Comparison of ENCODE assay signal across 11 cellular contexts in genomic region chr2:119231975-119232665, GRCh38. TPM values are rescaled to one million over a fixed set of nuclear protein-coding genes. Genes with fewer than 3 reads are reported as not detected.
DNase-seq lines count a peak whose midpoint lies in the region; ATAC-seq, FAIRE-seq and TF ChIP-seq lines count a peak whose summit lies in the region.
"Had no signal": no experiment of that assay in that cellular context is flagged by ENCODE, and none has a peak within 500 bp of the region (broad histone marks: within the 10 kb centered on the region; RNA-seq: fewer than 3 reads in every experiment).

No MANE protein-coding gene starts in this region.

- H2AFZ ChIP-seq in astrocyte (ENCODE audit: low read depth, low read length) (no peak overlapping the region), Karpas-422 (ENCODE audit: low read length) (no peak overlapping the region)

- no peaks in the 10 kb centered on the region for H3K27me3 ChIP-seq in astrocyte (ENCODE audit: insufficient read depth, low read length)
- H3K27me3 ChIP-seq in Karpas-422 (ENCODE audit: low read length): no peaks in the 10 kb centered on the region
- H3K27me3 ChIP-seq in right cardiac atrium (ENCODE audit: control insufficient read depth, insufficient read depth): no peaks in the 10 kb centered on the region
- H3K27me3 ChIP-seq: BLaER1, gastroesophageal sphincter had no signal

- no peaks in the 10 kb centered on the region for H3K36me3 ChIP-seq in astrocyte (ENCODE audit: insufficient read depth, low read length)
- no peaks in the 10 kb centered on the region for H3K36me3 ChIP-seq in Karpas-422 (ENCODE audit: insufficient read depth, low read length)
- H3K36me3 ChIP-seq: BLaER1, gastroesophageal sphincter had no signal

- intact Hi-C loops in right cardiac atrium (cut with DNase I): no loop called here

- H3K9me2 ChIP-seq in Karpas-422 (replicated peaks; ENCODE audit: insufficient read depth, low read length): no peaks in the 10 kb centered on the region

- H3K4me3 ChIP-seq in astrocyte (ENCODE audit: insufficient read depth, low read depth, low read length) (peak overlapping the region; percentile 30), Karpas-422 (ENCODE audit: low read length) (no peak overlapping the region), right cardiac atrium (ENCODE audit: low read length) (no peak overlapping the region)
- H3K4me3 ChIP-seq: BLaER1, gastroesophageal sphincter had no signal

- H3K27ac Mint-ChIP-seq in activated T-cell treated with anti-CD3 and anti-CD28 coated beads, Interleukin-2, amount 50 U/mL, for 72 hours: no peak overlapping the region
- H3K27ac Mint-ChIP-seq in astrocyte (ENCODE audit: unreplicated experiment): peak overlapping the region; percentile 69
- H3K27ac Mint-ChIP-seq in stimulated activated naive CD8-positive, alpha-beta T cell treated with anti-CD3 and anti-CD28 coated beads, Interleukin-15, Interleukin-2, amounts not matched to agents 100 ng/mL and 50 ng/mL, for 24 hours: peak overlapping the region; percentile 33
- H3K27ac Mint-ChIP-seq: activated T-helper 17 cell treated with anti-CD3 and anti-CD28 coated beads, Interleukin-2, amount 50 U/mL, for 72 hours had no signal

- TF ChIP-seq CTCF in astrocyte (IDR thresholded peaks at IDR 0.05; ENCODE audit: insufficient read depth, low read depth, low read length): no peak

- DNase-seq in activated T-cell treated with anti-CD3 and anti-CD28 coated beads, Interleukin-2, amount 50 U/mL, for 72 hours: peak in 1 of 2 donors; percentile 29
- no peak for DNase-seq in activated T-cell treated with anti-CD3 and anti-CD28 coated beads for 4 hours
- DNase-seq in astrocyte (ENCODE audit: low read depth): peak; percentile 56
- DNase-seq in NCI-H748 (lab: John Stamatoyannopoulos, UW; ENCODE audit: unreplicated experiment): no peak
- no peak for DNase-seq in Karpas-422
- no peak for DNase-seq in right cardiac atrium

- 94% methylated on average over 10 of the region's 10 CpGs for WGBS in right cardiac atrium

- H3K9me3 ChIP-seq in astrocyte (ENCODE audit: insufficient read depth, low read depth, low read length): no peaks in the 10 kb centered on the region
- H3K9me3 ChIP-seq in Karpas-422 (ENCODE audit: low read length): no peaks in the 10 kb centered on the region
- H3K9me3 ChIP-seq in right cardiac atrium (ENCODE audit: control insufficient read depth, low read length): no peaks in the 10 kb centered on the region
- H3K9me3 ChIP-seq: BLaER1, gastroesophageal sphincter had no signal

- H3K9ac ChIP-seq in astrocyte (ENCODE audit: low read length): peak overlapping the region; percentile 76
- H3K9ac ChIP-seq in Karpas-422 (ENCODE audit: low read length): no peak overlapping the region
- H3K9ac ChIP-seq: BLaER1 had no signal

- H3K4me1 ChIP-seq in astrocyte (ENCODE audit: insufficient read depth, low read length): peaks cover 44% of the 10 kb centered on the region
- peaks cover 6% of the 10 kb centered on the region for H3K4me1 ChIP-seq in Karpas-422 (ENCODE audit: low read length)
- no peaks in the 10 kb centered on the region for H3K4me1 ChIP-seq in right cardiac atrium (ENCODE audit: control insufficient read depth, insufficient read depth, low read length)
- H3K4me1 ChIP-seq: gastroesophageal sphincter had no signal

- ATAC-seq in activated T-cell treated with anti-CD3 and anti-CD28 coated beads, Interleukin-2, amount 50 U/mL, for 72 hours (replicated peaks in 1 of 2): peak; percentile 72 to 81
- ATAC-seq in HG02870 (IDR thresholded peaks at IDR 0.05; ENCODE audit: unreplicated experiment): peak; percentile 54
- ATAC-seq in right cardiac atrium: no peak
- ATAC-seq: activated T-helper 17 cell treated with anti-CD3 and anti-CD28 coated beads, Interleukin-2, amount 50 U/mL, for 72 hours; gastroesophageal sphincter had no signal

- H3K9me3 Mint-ChIP-seq in activated T-cell treated with anti-CD3 and anti-CD28 coated beads, Interleukin-2, amount 50 U/mL, for 72 hours: no peaks in the 10 kb centered on the region
- peaks cover 3% of the 10 kb centered on the region for H3K9me3 Mint-ChIP-seq in astrocyte (ENCODE audit: unreplicated experiment)
- H3K9me3 Mint-ChIP-seq in stimulated activated naive CD8-positive, alpha-beta T cell treated with anti-CD3 and anti-CD28 coated beads, Interleukin-15, Interleukin-2, amounts not matched to agents 100 ng/mL and 50 ng/mL, for 24 hours: no peaks in the 10 kb centered on the region
- H3K9me3 Mint-ChIP-seq: activated T-helper 17 cell treated with anti-CD3 and anti-CD28 coated beads, Interleukin-2, amount 50 U/mL, for 72 hours had no signal

- H3K27me3 Mint-ChIP-seq in activated T-cell treated with anti-CD3 and anti-CD28 coated beads, Interleukin-2, amount 50 U/mL, for 72 hours (ENCODE audit: low read depth): no peaks in the 10 kb centered on the region
- no peaks in the 10 kb centered on the region for H3K27me3 Mint-ChIP-seq in astrocyte (ENCODE audit: low read depth, unreplicated experiment)
- no peaks in the 10 kb centered on the region for H3K27me3 Mint-ChIP-seq in stimulated activated naive CD8-positive, alpha-beta T cell treated with anti-CD3 and anti-CD28 coated beads, Interleukin-15, Interleukin-2, amounts not matched to agents 100 ng/mL and 50 ng/mL, for 24 hours

- peaks cover 12% of the 10 kb centered on the region for H3K4me1 Mint-ChIP-seq in activated T-cell treated with anti-CD3 and anti-CD28 coated beads, Interleukin-2, amount 50 U/mL, for 72 hours (ENCODE audit: low read depth)
- peaks cover 57% of the 10 kb centered on the region for H3K4me1 Mint-ChIP-seq in astrocyte (ENCODE audit: low read depth, unreplicated experiment)
- peaks cover 16% of the 10 kb centered on the region for H3K4me1 Mint-ChIP-seq in stimulated activated naive CD8-positive, alpha-beta T cell treated with anti-CD3 and anti-CD28 coated beads, Interleukin-15, Interleukin-2, amounts not matched to agents 100 ng/mL and 50 ng/mL, for 24 hours (ENCODE audit: low read depth)
- H3K4me1 Mint-ChIP-seq: activated T-helper 17 cell treated with anti-CD3 and anti-CD28 coated beads, Interleukin-2, amount 50 U/mL, for 72 hours had no signal

- peak; percentile 90 for FAIRE-seq in astrocyte (lab: Jason Lieb, UNC)

- peak overlapping the region; percentile 87 for H3K27ac ChIP-seq in astrocyte (ENCODE audit: low read depth, low read length)
- H3K27ac ChIP-seq in Karpas-422 (ENCODE audit: low read length): no peak overlapping the region
- no peak overlapping the region for H3K27ac ChIP-seq in right cardiac atrium (ENCODE audit: low read length)
- H3K27ac ChIP-seq: BLaER1, gastroesophageal sphincter had no signal

- no peaks in the 10 kb centered on the region for H3K36me3 Mint-ChIP-seq in activated T-cell treated with anti-CD3 and anti-CD28 coated beads, Interleukin-2, amount 50 U/mL, for 72 hours (ENCODE audit: insufficient read depth in 2 of 2)
- peaks cover 7% of the 10 kb centered on the region for H3K36me3 Mint-ChIP-seq in astrocyte (ENCODE audit: low read depth, unreplicated experiment)
- H3K36me3 Mint-ChIP-seq in stimulated activated naive CD8-positive, alpha-beta T cell treated with anti-CD3 and anti-CD28 coated beads, Interleukin-15, Interleukin-2, amounts not matched to agents 100 ng/mL and 50 ng/mL, for 24 hours (ENCODE audit: low read depth): no peaks in the 10 kb centered on the region

- H4K20me1 ChIP-seq in astrocyte (ENCODE audit: insufficient read depth, low read length): peaks cover 18% of the 10 kb centered on the region
- peaks cover 15% of the 10 kb centered on the region; the same call in 1 of the 2 replicates for H4K20me1 ChIP-seq in Karpas-422 (ENCODE audit: insufficient read depth, low read depth, low read length)

- peak overlapping the region in 1 of 2 donors; percentile 69 for H3K4me3 Mint-ChIP-seq in activated T-cell treated with anti-CD3 and anti-CD28 coated beads, Interleukin-2, amount 50 U/mL, for 72 hours
- H3K4me3 Mint-ChIP-seq in astrocyte (ENCODE audit: unreplicated experiment): peak overlapping the region; percentile 8
- no peak overlapping the region for H3K4me3 Mint-ChIP-seq in stimulated activated naive CD8-positive, alpha-beta T cell treated with anti-CD3 and anti-CD28 coated beads, Interleukin-15, Interleukin-2, amounts not matched to agents 100 ng/mL and 50 ng/mL, for 24 hours
- H3K4me3 Mint-ChIP-seq: activated T-helper 17 cell treated with anti-CD3 and anti-CD28 coated beads, Interleukin-2, amount 50 U/mL, for 72 hours had no signal

- peaks cover 45% of the 10 kb centered on the region for H3K79me2 ChIP-seq in astrocyte (ENCODE audit: insufficient read depth, low read length)
- no peaks in the 10 kb centered on the region for H3K79me2 ChIP-seq in Karpas-422 (ENCODE audit: low read length)

- H3K4me2 ChIP-seq in astrocyte (ENCODE audit: low read length) (peak overlapping the region; percentile 75), Karpas-422 (ENCODE audit: low read depth, low read length, poor library complexity, severe bottlenecking) (no peak overlapping the region)
- H3K4me2 ChIP-seq: BLaER1 had no signal

RNA-seq across cellular contexts. Expression of gene STEAP3, which starts 8.5 kb away (rescaled TPM):
- total RNA-seq in activated T-cell treated with anti-CD3 and anti-CD28 coated beads, Interleukin-2, amount 50 U/mL, for 72 hours: under 1 TPM in 1 of 2 donors, not detected in 1; 0.17 TPM
- total RNA-seq in astrocyte: 38.8 and 43.1 TPM in 2 replicates
- total RNA-seq in Karpas-422 (2014; rRNA removed; shearing (Covaris generic); ENCODE audit: low replicate concordance): not detected in 2 replicates
- 10 to 100 TPM in 2 of 4 donors, 1 to 10 TPM in 2; 7.2 to 12.4 (median 10.2) TPM for total RNA-seq in right cardiac atrium
- polyA plus RNA-seq in right cardiac atrium: 4.8 TPM

Comparison
In these comparisons a context has a peak if more than half of its experiments do, and no peak if none do; other contexts are left out.
1. ATAC-seq: peak in activated T-cell treated with anti-CD3 and anti-CD28 coated beads, Interleukin-2, amount 50 U/mL, for 72 hours (2 of 2) and HG02870 (single experiment); none in right cardiac atrium (0 of 2).